In genomic region chr14:104306450-104307040, GRCh38 we compare ENCODE assay signal across 26 cellular contexts.
"Had no signal": no experiment of that assay in that cellular context is flagged by ENCODE, and none has a peak within 500 bp of the region (broad histone marks: within the 10 kb centered on the region; RNA-seq: fewer than 3 reads in every experiment).

No MANE protein-coding gene starts in this region.

- H3K27me3 ChIP-seq: ascending aorta, brain microvascular endothelial cell, colonic mucosa, neutrophil, vagina had no signal

- H3K4me3 Mint-ChIP-seq: activated CD4-positive, alpha-beta memory T cell treated with anti-CD3 and anti-CD28 coated beads, Interleukin-2, amount 10 ng/mL, durations not matched to agents 7 days and 5 days; activated CD8-positive, alpha-beta memory T cell treated with anti-CD3 and anti-CD28 coated beads, Interleukin-2, amount 10 ng/mL, durations not matched to agents 7 days and 5 days; activated T-helper 1 cell treated with anti-CD3 and anti-CD28 coated beads, Interleukin-12 subunit alpha, Interleukin-12 subunit beta, Interleukin-2, Interleukin-4 antibody, amounts not matched to agents 30 ng/mL and 10 ng/mL and 1 ng/mL, durations not matched to agents 14 hours and 24 hours and 36 hours; effector memory CD8-positive, alpha-beta T cell; mesothelial cell of epicardium; naive thymus-derived CD8-positive, alpha-beta T cell; type B pancreatic cell had no signal

- ATAC-seq: activated CD8-positive, alpha-beta memory T cell treated with anti-CD3 and anti-CD28 coated beads, Interleukin-2, amount 10 ng/mL, durations not matched to agents 7 days and 5 days; activated naive CD4-positive, alpha-beta T cell treated with anti-CD3 and anti-CD28 coated beads, Interleukin-2, amount 50 U/mL, for 72 hours; effector memory CD8-positive, alpha-beta T cell; esophagus mucosa; naive thymus-derived CD8-positive, alpha-beta T cell had no signal

- H3K9me3 ChIP-seq: ascending aorta, colonic mucosa, neutrophil, thoracic aorta, vagina had no signal

- H3K9me3 Mint-ChIP-seq: activated CD4-positive, alpha-beta memory T cell treated with anti-CD3 and anti-CD28 coated beads, Interleukin-2, amount 10 ng/mL, durations not matched to agents 7 days and 5 days; activated naive CD4-positive, alpha-beta T cell treated with anti-CD3 and anti-CD28 coated beads, Interleukin-2, amount 50 U/mL, for 72 hours; activated T-helper 1 cell treated with anti-CD3 and anti-CD28 coated beads, Interleukin-12 subunit alpha, Interleukin-12 subunit beta, Interleukin-2, Interleukin-4 antibody, amounts not matched to agents 30 ng/mL and 10 ng/mL and 1 ng/mL, durations not matched to agents 14 hours and 24 hours and 36 hours; effector memory CD8-positive, alpha-beta T cell; type B pancreatic cell had no signal

- H3K27me3 Mint-ChIP-seq: activated CD4-positive, alpha-beta memory T cell treated with anti-CD3 and anti-CD28 coated beads, Interleukin-2, amount 10 ng/mL, durations not matched to agents 7 days and 5 days; activated CD8-positive, alpha-beta memory T cell treated with anti-CD3 and anti-CD28 coated beads, Interleukin-2, amount 10 ng/mL, durations not matched to agents 7 days and 5 days had no signal

- H3K36me3 ChIP-seq: ascending aorta, brain microvascular endothelial cell, colonic mucosa, neutrophil, thoracic aorta, vagina had no signal

- H3K4me3 ChIP-seq: ascending aorta, colonic mucosa, dorsolateral prefrontal cortex, thoracic aorta, vagina had no signal

- H3K36me3 Mint-ChIP-seq: activated CD8-positive, alpha-beta memory T cell treated with anti-CD3 and anti-CD28 coated beads, Interleukin-2, amount 10 ng/mL, durations not matched to agents 7 days and 5 days; activated naive CD4-positive, alpha-beta T cell treated with anti-CD3 and anti-CD28 coated beads, Interleukin-2, amount 50 U/mL, for 72 hours; mesothelial cell of epicardium; naive thymus-derived CD8-positive, alpha-beta T cell; type B pancreatic cell had no signal

- H3K9ac ChIP-seq: parathyroid adenoma had no signal

- DNase-seq: activated CD4-positive, alpha-beta memory T cell treated with anti-CD3 and anti-CD28 coated beads, Interleukin-2, amount 10 ng/mL, durations not matched to agents 7 days and 5 days; activated CD4-positive, alpha-beta T cell treated with anti-CD3 and anti-CD28 coated beads for 48 hours; activated CD8-positive, alpha-beta memory T cell treated with anti-CD3 and anti-CD28 coated beads, Interleukin-2, amount 10 ng/mL, durations not matched to agents 7 days and 5 days; activated gamma-delta T cell; brain microvascular endothelial cell; central memory CD4-positive, alpha-beta T cell; colonic mucosa; effector memory CD8-positive, alpha-beta T cell; foreskin melanocyte; islet precursor cell; mammary epithelial cell; stimulated activated CD4-positive, alpha-beta T cell treated with anti-CD3 and anti-CD28 coated beads, Interleukin-4, amount 100 ng/mL, for 1 hour; stimulated activated naive CD4-positive, alpha-beta T cell treated with Interleukin-2 at 50 U/mL for 16 hours had no signal

- H3K4me1 ChIP-seq: ascending aorta, colonic mucosa, parathyroid adenoma, vagina had no signal

- H3K27ac ChIP-seq: ascending aorta, brain microvascular endothelial cell, colonic mucosa, dorsolateral prefrontal cortex, neutrophil, parathyroid adenoma, thoracic aorta, vagina had no signal

- FAIRE-seq: endothelial cell of umbilical vein had no signal

- H3K27ac Mint-ChIP-seq: activated CD4-positive, alpha-beta memory T cell treated with anti-CD3 and anti-CD28 coated beads, Interleukin-2, amount 10 ng/mL, durations not matched to agents 7 days and 5 days; activated CD8-positive, alpha-beta memory T cell treated with anti-CD3 and anti-CD28 coated beads, Interleukin-2, amount 10 ng/mL, durations not matched to agents 7 days and 5 days; activated naive CD4-positive, alpha-beta T cell treated with anti-CD3 and anti-CD28 coated beads, Interleukin-2, amount 50 U/mL, for 72 hours; activated T-helper 1 cell treated with anti-CD3 and anti-CD28 coated beads, Interleukin-12 subunit alpha, Interleukin-12 subunit beta, Interleukin-2, Interleukin-4 antibody, amounts not matched to agents 30 ng/mL and 10 ng/mL and 1 ng/mL, durations not matched to agents 14 hours and 24 hours and 36 hours; effector memory CD8-positive, alpha-beta T cell; mesothelial cell of epicardium; type B pancreatic cell had no signal

- H3K4me1 Mint-ChIP-seq: activated CD4-positive, alpha-beta memory T cell treated with anti-CD3 and anti-CD28 coated beads, Interleukin-2, amount 10 ng/mL, durations not matched to agents 7 days and 5 days; activated CD8-positive, alpha-beta memory T cell treated with anti-CD3 and anti-CD28 coated beads, Interleukin-2, amount 10 ng/mL, durations not matched to agents 7 days and 5 days; mesothelial cell of epicardium had no signal
